9 cellular contexts compared by ENCODE assay signal in the genomic region with DNA sequence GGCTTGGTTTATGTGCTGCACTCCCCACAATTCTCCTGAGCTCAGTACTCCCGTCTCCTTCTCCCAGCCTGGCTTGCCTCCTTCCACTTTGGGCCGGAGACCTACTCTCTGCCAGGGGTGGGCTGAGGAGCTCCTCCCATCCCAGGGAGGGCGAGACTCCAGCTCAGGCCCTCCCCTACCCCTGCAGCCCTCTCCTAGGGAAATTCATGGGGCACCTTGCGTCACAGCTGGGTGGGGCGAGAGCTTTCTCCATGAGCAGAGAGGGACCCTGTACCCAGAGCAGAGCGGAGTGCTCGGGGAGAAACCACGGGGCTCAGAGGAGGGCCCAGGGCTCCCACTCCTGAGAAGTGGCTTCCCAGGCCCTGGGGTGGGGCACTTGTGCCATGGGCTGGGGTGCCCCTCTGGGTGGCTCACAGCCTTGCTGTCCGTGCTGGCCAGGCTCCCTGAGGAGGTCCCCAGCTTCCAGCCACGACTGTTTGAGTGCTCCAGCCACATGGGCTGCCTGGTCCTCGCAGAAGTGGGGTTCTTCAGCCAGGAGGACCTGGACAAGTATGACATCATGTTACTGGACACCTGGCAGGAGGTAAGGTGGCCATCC. TPM values are rescaled to one million over a fixed set of nuclear protein-coding genes. Genes with fewer than 3 reads are reported as not detected.
DNase-seq lines count a peak whose midpoint lies in the region; ATAC-seq lines count a peak whose summit lies in the region.
"Had no signal": no experiment of that assay in that cellular context is flagged by ENCODE, and none has a peak within 500 bp of the region (broad histone marks: within the 10 kb centered on the region; RNA-seq: fewer than 3 reads in every experiment).

No MANE protein-coding gene starts in this region.

- no peak for DNase-seq in stimulated activated naive CD4-positive, alpha-beta T cell treated with Interleukin-2 at 50 U/mL for 16 hours (lab: John Stamatoyannopoulos, UW)
- no peak for DNase-seq in activated CD8-positive, alpha-beta memory T cell treated with anti-CD3 and anti-CD28 coated beads, Interleukin-2, amount 50 U/mL, for 48 hours

- H3K27ac ChIP-seq in angular gyrus (ENCODE audit: low read depth, low read length) (peak overlapping the region; percentile 93), layer of hippocampus (ENCODE audit: low read depth, low read length) (peak overlapping the region; percentile 83), temporal lobe (ENCODE audit: low read depth, low read length) (peak overlapping the region; percentile 95)
- H3K27ac ChIP-seq: SJSA1 had no signal

- ATAC-seq in HG02798 (IDR thresholded peaks at IDR 0.05; ENCODE audit: poor library complexity, unreplicated experiment) (peak; percentile 3), HG03159 (IDR thresholded peaks at IDR 0.05; ENCODE audit: unreplicated experiment) (no peak)

- H3K27me3 ChIP-seq in layer of hippocampus (ENCODE audit: control insufficient read depth, insufficient read depth, low read length), result no peaks in the 10 kb centered on the region
- H3K27me3 ChIP-seq: SJSA1 had no signal

RNA-seq across cellular contexts. Expression of gene VILL, which starts 13.3 kb away (rescaled TPM):
- total RNA-seq in temporal lobe, result 9.1 TPM
- total RNA-seq: H4 had no signal

RNA-seq across cellular contexts. Expression of gene PLCD1, which starts 25.5 kb away (rescaled TPM):
- total RNA-seq in temporal lobe, result 5.7 TPM

RNA-seq across cellular contexts. Expression of gene DLEC1, which starts 35.1 kb away (rescaled TPM):
- 0.74 TPM for total RNA-seq in temporal lobe
- total RNA-seq: SJSA1 had no signal
